ENCODE assay signal across 23 cellular contexts in genomic region chr2:64220285-64220684, GRCh38.
DNase-seq lines count a peak whose midpoint lies in the region; ATAC-seq, FAIRE-seq and TF ChIP-seq lines count a peak whose summit lies in the region.
"Had no signal": no experiment of that assay in that cellular context is flagged by ENCODE, and none has a peak within 500 bp of the region (broad histone marks: within the 10 kb centered on the region; RNA-seq: fewer than 3 reads in every experiment).

No MANE protein-coding gene starts in this region.

- H4K20me1 ChIP-seq in keratinocyte (ENCODE audit: control insufficient read depth, extremely low read depth, insufficient read depth, low read length): no peaks in the 10 kb centered on the region

- no peak overlapping the region for H3K4me3 ChIP-seq in keratinocyte (ENCODE audit: control insufficient read depth in 2 of 3, extremely low read depth in 1 of 3, insufficient read depth in 2 of 3, low read depth in 1 of 3, low read length in 3 of 3)
- H3K4me3 ChIP-seq: pancreas, Peyer's patch, smooth muscle cell, tibial nerve had no signal

- no peak for DNase-seq in activated naive CD4-positive, alpha-beta T cell treated with anti-CD3 and anti-CD28 coated beads, Interleukin-2, amount 10 ng/mL, durations not matched to agents 7 days and 5 days
- DNase-seq in SKM-1 (lab: John Stamatoyannopoulos, UW; ENCODE audit: unreplicated experiment) (peak; percentile 89), keratinocyte (ENCODE audit: low read depth, low spot score) (no peak), sciatic nerve (ENCODE audit: low spot score) (no peak), NCI-H2171 treated with DMSO at 0.1 percent for 48 hours (lab: John Stamatoyannopoulos, UW) (no peak)
- DNase-seq: amniotic stem cell; CD4-positive, alpha-beta memory T cell; DND-41; endodermal cell; hippocampal formation; KG1; kidney glomerular epithelial cell; NCI-H1436 treated with DMSO at 0.1 percent for 48 hours; NCI-H446 treated with DMSO at 0.1 percent for 48 hours; pancreas; Peyer's patch had no signal

- peaks cover 6% of the 10 kb centered on the region for H3K36me3 Mint-ChIP-seq in activated naive CD4-positive, alpha-beta T cell treated with anti-CD3 and anti-CD28 coated beads, Interleukin-2, amount 50 U/mL, for 24 hours
- peaks cover 4% of the 10 kb centered on the region for H3K36me3 Mint-ChIP-seq in activated naive CD4-positive, alpha-beta T cell treated with anti-CD3 and anti-CD28 coated beads, Interleukin-2, amount 10 ng/mL, durations not matched to agents 7 days and 5 days
- H3K36me3 Mint-ChIP-seq: CD4-positive, alpha-beta memory T cell had no signal

- H3K27ac Mint-ChIP-seq in activated naive CD4-positive, alpha-beta T cell treated with anti-CD3 and anti-CD28 coated beads, Interleukin-2, amount 50 U/mL, for 24 hours: peak overlapping the region; percentile 79
- H3K27ac Mint-ChIP-seq in activated naive CD4-positive, alpha-beta T cell treated with anti-CD3 and anti-CD28 coated beads, Interleukin-2, amount 10 ng/mL, durations not matched to agents 7 days and 5 days: no peak overlapping the region
- H3K27ac Mint-ChIP-seq: activated T-helper 2 cell treated with anti-CD3 and anti-CD28 coated beads, Interferon-gamma antibody, Interleukin-2, Interleukin-4, amounts not matched to agents 10 μg/mL and 5 μg/mL and 100 μg/mL, durations not matched to agents 14 hours and 24 hours and 36 hours; endodermal cell had no signal

- intact Hi-C loops in sciatic nerve (cut with DNase I): no loop called here

- no peaks in the 10 kb centered on the region for H3K9me3 ChIP-seq in keratinocyte (ENCODE audit: control insufficient read depth, low read depth, low read length)
- H3K9me3 ChIP-seq: pancreas, Peyer's patch, tibial nerve had no signal

- peaks cover 78% of the 10 kb centered on the region for H3K4me1 Mint-ChIP-seq in activated naive CD4-positive, alpha-beta T cell treated with anti-CD3 and anti-CD28 coated beads, Interleukin-2, amount 50 U/mL, for 24 hours
- peaks cover 35% of the 10 kb centered on the region for H3K4me1 Mint-ChIP-seq in activated naive CD4-positive, alpha-beta T cell treated with anti-CD3 and anti-CD28 coated beads, Interleukin-2, amount 10 ng/mL, durations not matched to agents 7 days and 5 days

- H3K79me2 ChIP-seq in keratinocyte (ENCODE audit: control insufficient read depth, insufficient read depth, low read length): no peaks in the 10 kb centered on the region

- no peak overlapping the region for H3K27ac ChIP-seq in keratinocyte (ENCODE audit: control insufficient read depth, insufficient read depth, low read length)
- H3K27ac ChIP-seq: pancreas, Peyer's patch, tibial nerve had no signal

- FAIRE-seq in keratinocyte (lab: Jason Lieb, UNC): peak; percentile 17
- FAIRE-seq: A204.1, pancreas had no signal

- CTCF ChIA-PET in activated naive CD4-positive, alpha-beta T cell treated with anti-CD3 and anti-CD28 coated beads, Interleukin-2, amount 10 ng/mL, durations not matched to agents 7 days and 5 days (lab: Charles Lee): no interaction called here

- ATAC-seq in sciatic nerve: no peak
- no peak for ATAC-seq in HG02763 (IDR thresholded peaks at IDR 0.05; ENCODE audit: unreplicated experiment)
- no peak for ATAC-seq in GM18517 (IDR thresholded peaks at IDR 0.05; ENCODE audit: unreplicated experiment)

- no peak overlapping the region for H3K4me3 Mint-ChIP-seq in activated naive CD4-positive, alpha-beta T cell treated with anti-CD3 and anti-CD28 coated beads, Interleukin-2, amount 50 U/mL, for 24 hours
- H3K4me3 Mint-ChIP-seq in activated naive CD4-positive, alpha-beta T cell treated with anti-CD3 and anti-CD28 coated beads, Interleukin-2, amount 10 ng/mL, durations not matched to agents 7 days and 5 days: no peak overlapping the region
- H3K4me3 Mint-ChIP-seq: CD4-positive, alpha-beta memory T cell; endodermal cell had no signal

- dilution Hi-C loops in keratinocyte (cut with MboI; ENCODE audit: extremely low pct_ligation_motif_present, low sequenced_read_pairs): no loop called here

- H3K9ac ChIP-seq in keratinocyte (ENCODE audit: control insufficient read depth, extremely low read depth, insufficient read depth, low read length): no peak overlapping the region

- peaks cover 7% of the 10 kb centered on the region for H3K4me1 ChIP-seq in keratinocyte (ENCODE audit: control insufficient read depth, extremely low read depth, insufficient read depth, low read length)
- H3K4me1 ChIP-seq: Peyer's patch had no signal

- no peak overlapping the region for H3K4me2 ChIP-seq in keratinocyte (ENCODE audit: control insufficient read depth, extremely low read depth, insufficient read depth, low read depth, low read length)
- H3K4me2 ChIP-seq: smooth muscle cell had no signal

- peaks cover 8% of the 10 kb centered on the region for H3K9me3 Mint-ChIP-seq in activated naive CD4-positive, alpha-beta T cell treated with anti-CD3 and anti-CD28 coated beads, Interleukin-2, amount 50 U/mL, for 24 hours
- no peaks in the 10 kb centered on the region for H3K9me3 Mint-ChIP-seq in activated naive CD4-positive, alpha-beta T cell treated with anti-CD3 and anti-CD28 coated beads, Interleukin-2, amount 10 ng/mL, durations not matched to agents 7 days and 5 days
- H3K9me3 Mint-ChIP-seq: CD4-positive, alpha-beta memory T cell; endodermal cell had no signal

- no peak for TF ChIP-seq CTCF in keratinocyte (optimal IDR thresholded peaks at IDR 0.05 in 1 of 3, IDR thresholded peaks at IDR 0.05 in 1 of 3, conservative IDR thresholded peaks at IDR 0.05 in 1 of 3; ENCODE audit: extremely low read depth in 1 of 3, insufficient read depth in 2 of 3, low read length in 3 of 3)

- H3K27me3 Mint-ChIP-seq in activated naive CD4-positive, alpha-beta T cell treated with anti-CD3 and anti-CD28 coated beads, Interleukin-2, amount 50 U/mL, for 24 hours: no peaks in the 10 kb centered on the region
- no peaks in the 10 kb centered on the region for H3K27me3 Mint-ChIP-seq in activated naive CD4-positive, alpha-beta T cell treated with anti-CD3 and anti-CD28 coated beads, Interleukin-2, amount 10 ng/mL, durations not matched to agents 7 days and 5 days
- H3K27me3 Mint-ChIP-seq: CD4-positive, alpha-beta memory T cell had no signal

- no peaks in the 10 kb centered on the region for H3K36me3 ChIP-seq in keratinocyte (ENCODE audit: control insufficient read depth in 2 of 2, extremely low read depth in 1 of 2, insufficient read depth in 2 of 2, low read length in 2 of 2)
- H3K36me3 ChIP-seq: pancreas, Peyer's patch, tibial nerve had no signal

- H3K9me1 ChIP-seq in keratinocyte (ENCODE audit: control insufficient read depth, extremely low read depth, insufficient read depth, low read length): no peaks in the 10 kb centered on the region

- no peak overlapping the region for H2AFZ ChIP-seq in keratinocyte (ENCODE audit: control insufficient read depth, low read length)

- no peaks in the 10 kb centered on the region for H3K27me3 ChIP-seq in keratinocyte (ENCODE audit: control insufficient read depth, extremely low read depth, insufficient read depth, low read length)
- H3K27me3 ChIP-seq: pancreas, Peyer's patch, tibial nerve had no signal
